ENCODE assay signal across 8 cellular contexts in the genomic region with DNA sequence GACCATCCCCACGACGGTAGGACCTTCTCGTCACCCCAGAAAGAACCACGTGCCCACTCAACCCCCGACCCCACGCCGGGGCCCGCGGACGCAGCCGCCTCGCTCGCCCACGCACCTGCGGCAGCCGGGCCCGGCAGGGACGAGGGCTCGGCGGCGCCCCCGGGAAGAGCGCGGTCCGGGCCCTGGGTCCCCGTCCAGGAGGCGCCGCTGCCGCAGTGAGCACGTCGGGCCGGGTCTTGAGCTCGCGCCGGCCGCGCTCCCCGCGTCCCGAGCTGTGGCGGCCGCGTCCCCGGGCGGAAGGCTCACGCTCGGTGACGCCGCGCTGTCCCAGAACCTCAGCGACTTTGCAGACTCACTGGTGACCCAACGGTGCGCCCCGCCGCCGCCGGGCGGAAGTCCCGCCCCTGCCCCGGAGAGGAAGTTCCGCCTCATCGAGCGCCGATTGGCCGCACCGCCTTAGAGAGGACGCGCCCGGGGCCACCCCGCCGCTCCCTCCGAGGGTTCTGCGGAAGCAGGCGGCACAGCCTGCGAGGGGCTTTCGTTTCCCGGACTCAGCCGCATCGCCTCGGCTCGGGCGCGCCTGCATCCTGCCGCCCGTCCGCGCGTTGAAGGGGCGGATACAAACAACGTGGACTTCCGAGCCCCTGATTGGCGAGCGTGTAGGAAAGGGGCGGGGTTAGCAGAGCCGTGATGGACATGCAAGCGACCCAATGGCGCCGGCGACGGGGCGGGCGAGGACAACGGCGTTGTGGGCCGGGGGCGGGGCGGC. TPM values are rescaled to one million over a fixed set of nuclear protein-coding genes. Genes with fewer than 3 reads are reported as not detected.
DNase-seq lines count a peak whose midpoint lies in the region; ATAC-seq, FAIRE-seq and TF ChIP-seq lines count a peak whose summit lies in the region.

No MANE protein-coding gene starts in this region.

- H3K9me3 ChIP-seq in adipocyte (ENCODE audit: control insufficient read depth, low read length) (no peaks in the 10 kb centered on the region), transverse colon (no peaks in the 10 kb centered on the region)

- intact Hi-C loops in cardiac septum (cut with DNase I) (loop anchor here (5.0 kb wide), 2 partner anchors 53 to 73 kb away; partner anchors contain the start of gene MCRIP2), transverse colon (cut with DNase I; ENCODE audit: low total_unique reads) (loop anchor here (1.0 kb wide), 1 partner anchor 47 kb away; the partner anchor contains the start of gene METTL26)

- H3K27me3 ChIP-seq in adipocyte (replicated peaks; ENCODE audit: control insufficient read depth, insufficient read depth, low read length), result no peaks in the 10 kb centered on the region
- H3K27me3 ChIP-seq in transverse colon, result no peaks in the 10 kb centered on the region

- TF ChIP-seq CTCF in transverse colon (IDR thresholded peaks at IDR 0.05), result no peak

- peak overlapping the region; percentile 96 to 98 (median 97) for H3K27ac ChIP-seq in transverse colon

- 1% methylated on average over 94 of the region's 107 CpGs; no CpG with 5 or more reads in 1 of the 2 donors for WGBS in transverse colon (ENCODE audit: low coverage in 1 of 2), 2 donors

- TF ChIP-seq POLR2A in GM12891 (IDR thresholded peaks at IDR 0.05; ENCODE audit: low read depth, low read length), result peak; percentile 60; the same call in 1 of the 2 replicates
- TF ChIP-seq POLR2A in transverse colon (IDR thresholded peaks at IDR 0.05), result peak; percentile 90

- peak; percentile 72 for ATAC-seq in HG02763 (IDR thresholded peaks at IDR 0.05; ENCODE audit: unreplicated experiment)

- DNase-seq in GM12891 (ENCODE audit: insufficient read length, low spot score), result peak; percentile 90
- peak; percentile 78 for DNase-seq in NCI-H1417 treated with DMSO at 0.1 percent for 48 hours (lab: John Stamatoyannopoulos, UW)
- peak; percentile 67 to 89 for DNase-seq in SW 1271 (lab: John Stamatoyannopoulos, UW)
- peak; percentile 97 for DNase-seq in adipocyte (ENCODE audit: low read depth)
- DNase-seq in cardiac septum (ENCODE audit: low spot score), result peak; percentile 99
- DNase-seq in pons (ENCODE audit: low spot score), result peak; percentile 95
- peak; percentile 98 for DNase-seq in transverse colon

- H3K4me1 ChIP-seq in adipocyte (ENCODE audit: control insufficient read depth, insufficient read depth, low read length) (peaks cover 58% of the 10 kb centered on the region), transverse colon (peaks cover 27 to 51% (median 44%) of the 10 kb centered on the region in 4 donors)

- no peak for FAIRE-seq in GM12891 (lab: Jason Lieb, UNC)

- H3K9ac ChIP-seq in adipocyte (ENCODE audit: low read length), result peak overlapping the region; percentile 92

- TF ChIP-seq EP300 in transverse colon (IDR thresholded peaks at IDR 0.05; ENCODE audit: low read depth), result no peak

- H3K36me3 ChIP-seq in adipocyte (ENCODE audit: control insufficient read depth, insufficient read depth, low read length, severe bottlenecking) (peaks cover 4% of the 10 kb centered on the region), transverse colon (no peaks in the 10 kb centered on the region)

- in situ Hi-C loops in transverse colon (cut with MboI; ENCODE audit: low pct_ligation_motif_present in 1 of 4, low pct_unique_long_range_greater_than_20kb in 1 of 4, low sequenced_read_pairs in 3 of 4), result no loop called here

- H3K4me3 ChIP-seq in adipocyte (ENCODE audit: low read length) (peak overlapping the region; percentile 86), transverse colon (peak overlapping the region; percentile 77 to 97 (median 86))

TF ChIP-seq in GM12891, 5 proteins besides CTCF, POLR2A, EP300 and RAD21:
- TF ChIP-seq PAX5 (IDR thresholded peaks at IDR 0.05; ENCODE audit: insufficient read depth, low read length, severe bottlenecking) (no peak), SPI1 (IDR thresholded peaks at IDR 0.05; ENCODE audit: low read depth, low read length) (peak; percentile 63), POLR2AphosphoS5 (IDR thresholded peaks at IDR 0.05; ENCODE audit: low read depth, low read length) (peak; percentile 52; the same call in 1 of the 2 replicates), TAF1 (IDR thresholded peaks at IDR 0.05; ENCODE audit: low read depth, low read length) (no peak), POU2F2 (IDR thresholded peaks at IDR 0.05; ENCODE audit: low read depth, low read length) (no peak)

RNA-seq across cellular contexts. Expression of gene RAB40C, which starts 0.8 kb away (rescaled TPM):
- polyA plus RNA-seq in GM12891 (2012; ENCODE audit: low read depth, missing spikeins), result 5.5 TPM
- 19.4 TPM for total RNA-seq in cardiac septum
- total RNA-seq in transverse colon, result 100 to 1,000 TPM in 2 of 4 donors, 10 to 100 TPM in 2; 54.8 to 111 (median 83.5) TPM

RNA-seq across cellular contexts. Expression of gene PIGQ, which starts 19.3 kb away (rescaled TPM):
- 9.0 TPM for polyA plus RNA-seq in GM12891 (2012; ENCODE audit: low read depth, missing spikeins)
- 25.5 TPM for total RNA-seq in cardiac septum
- 100 to 1,000 TPM in 1 of 4 donors, 10 to 100 TPM in 3; 37.4 to 115 (median 56.0) TPM for total RNA-seq in transverse colon

RNA-seq across cellular contexts. Expression of gene NHLRC4, which starts 22.3 kb away (rescaled TPM):
- polyA plus RNA-seq in GM12891 (2012; ENCODE audit: low read depth, missing spikeins), result 0.85 TPM
- total RNA-seq in cardiac septum, result 0.30 TPM
- total RNA-seq in transverse colon, result under 1 TPM in 3 of 4 donors, not detected in 1; 0.55 to 0.75 (median 0.64) TPM

RNA-seq across cellular contexts. Expression of gene PRR35, which starts 28.9 kb away (rescaled TPM):
- polyA plus RNA-seq in GM12891 (2012; ENCODE audit: low read depth, missing spikeins), result not detected
- not detected for total RNA-seq in cardiac septum
- total RNA-seq in transverse colon, result not detected

RNA-seq across cellular contexts. Expression of gene WFIKKN1, which starts 41.7 kb away (rescaled TPM):
- polyA plus RNA-seq in GM12891 (2012; ENCODE audit: low read depth, missing spikeins), result 0.39 TPM
- total RNA-seq in cardiac septum (0.40 TPM), transverse colon (10 to 100 TPM in 1 of 4 donors, 1 to 10 TPM in 3; 2.3 to 13.1 (median 4.2) TPM)

Comparison
In these comparisons a context has a peak if more than half of its experiments do, and no peak if none do; other contexts are left out.
1. Peak in every context shown above with its lines: DNase-seq, ATAC-seq, H3K4me3 ChIP-seq and H3K27ac ChIP-seq.